Comparison of ENCODE assay signal across 6 cellular contexts in the genomic region with DNA sequence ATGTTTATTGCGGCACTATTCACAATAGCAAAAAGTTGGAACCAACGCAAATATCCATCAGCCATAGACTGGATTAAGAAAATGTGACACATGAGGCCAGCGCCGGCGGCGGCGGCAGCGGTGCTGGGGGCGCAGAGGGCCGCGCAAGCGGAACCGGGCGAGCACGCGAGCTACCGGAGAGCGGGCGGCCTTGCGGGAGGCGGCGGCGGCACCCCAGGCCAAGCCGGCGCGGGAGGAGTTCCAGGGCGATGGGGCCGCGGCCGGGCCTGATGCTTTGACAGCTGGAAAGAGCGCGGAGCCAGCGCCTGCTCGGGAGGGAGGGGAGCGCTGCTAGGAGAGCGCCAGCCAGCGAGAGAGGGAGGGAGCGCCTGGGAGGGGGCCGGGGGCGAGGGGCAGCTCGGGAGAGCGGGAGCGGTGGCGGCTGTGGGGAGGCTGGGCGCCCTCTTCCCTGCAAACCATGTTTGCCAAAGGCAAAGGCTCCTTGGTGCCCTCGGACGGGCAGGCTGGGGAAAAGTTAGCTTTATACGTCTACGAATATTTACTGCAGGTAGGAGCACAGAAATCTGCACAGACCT. TPM values are rescaled to one million over a fixed set of nuclear protein-coding genes. Genes with fewer than 3 reads are reported as not detected.
"Had no signal": no experiment of that assay in that cellular context is flagged by ENCODE, and none has a peak within 500 bp of the region (broad histone marks: within the 10 kb centered on the region; RNA-seq: fewer than 3 reads in every experiment).

No MANE protein-coding gene starts in this region.

RNA-seq across cellular contexts. Expression of gene RAB6C, which starts 13.1 kb away (rescaled TPM):
- total RNA-seq: esophagus mucosa, fibroblast of villous mesenchyme, left lobe of liver, myocyte, osteocyte, posterior vena cava had no signal
